In the genomic region with DNA sequence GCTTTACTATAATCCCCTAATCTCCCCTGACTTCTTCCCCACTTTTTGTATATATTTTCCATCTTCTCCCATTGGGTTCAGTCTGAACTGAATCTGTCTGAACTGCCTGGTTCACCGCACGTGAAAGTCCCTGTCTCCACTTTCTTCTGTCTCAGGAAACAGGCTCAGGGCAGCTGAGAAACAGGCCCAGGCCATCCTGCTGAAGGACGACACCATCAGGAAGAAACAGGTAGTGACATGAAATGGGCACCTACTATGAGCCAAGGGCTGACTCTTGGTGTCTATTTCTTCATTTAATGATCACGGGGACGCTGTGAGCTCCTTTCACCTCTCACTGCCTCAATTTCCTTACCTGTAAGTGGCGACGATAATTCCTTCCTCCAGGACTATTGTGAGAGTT, we compare ENCODE assay signal across 1 cellular context.
TF ChIP-seq lines count a peak whose summit lies in the region.

No MANE protein-coding gene starts in this region.

TF ChIP-seq in HepG2, 621 proteins besides CTCF, POLR2A, EP300 and RAD21:
- TF ChIP-seq, protein P1, sequence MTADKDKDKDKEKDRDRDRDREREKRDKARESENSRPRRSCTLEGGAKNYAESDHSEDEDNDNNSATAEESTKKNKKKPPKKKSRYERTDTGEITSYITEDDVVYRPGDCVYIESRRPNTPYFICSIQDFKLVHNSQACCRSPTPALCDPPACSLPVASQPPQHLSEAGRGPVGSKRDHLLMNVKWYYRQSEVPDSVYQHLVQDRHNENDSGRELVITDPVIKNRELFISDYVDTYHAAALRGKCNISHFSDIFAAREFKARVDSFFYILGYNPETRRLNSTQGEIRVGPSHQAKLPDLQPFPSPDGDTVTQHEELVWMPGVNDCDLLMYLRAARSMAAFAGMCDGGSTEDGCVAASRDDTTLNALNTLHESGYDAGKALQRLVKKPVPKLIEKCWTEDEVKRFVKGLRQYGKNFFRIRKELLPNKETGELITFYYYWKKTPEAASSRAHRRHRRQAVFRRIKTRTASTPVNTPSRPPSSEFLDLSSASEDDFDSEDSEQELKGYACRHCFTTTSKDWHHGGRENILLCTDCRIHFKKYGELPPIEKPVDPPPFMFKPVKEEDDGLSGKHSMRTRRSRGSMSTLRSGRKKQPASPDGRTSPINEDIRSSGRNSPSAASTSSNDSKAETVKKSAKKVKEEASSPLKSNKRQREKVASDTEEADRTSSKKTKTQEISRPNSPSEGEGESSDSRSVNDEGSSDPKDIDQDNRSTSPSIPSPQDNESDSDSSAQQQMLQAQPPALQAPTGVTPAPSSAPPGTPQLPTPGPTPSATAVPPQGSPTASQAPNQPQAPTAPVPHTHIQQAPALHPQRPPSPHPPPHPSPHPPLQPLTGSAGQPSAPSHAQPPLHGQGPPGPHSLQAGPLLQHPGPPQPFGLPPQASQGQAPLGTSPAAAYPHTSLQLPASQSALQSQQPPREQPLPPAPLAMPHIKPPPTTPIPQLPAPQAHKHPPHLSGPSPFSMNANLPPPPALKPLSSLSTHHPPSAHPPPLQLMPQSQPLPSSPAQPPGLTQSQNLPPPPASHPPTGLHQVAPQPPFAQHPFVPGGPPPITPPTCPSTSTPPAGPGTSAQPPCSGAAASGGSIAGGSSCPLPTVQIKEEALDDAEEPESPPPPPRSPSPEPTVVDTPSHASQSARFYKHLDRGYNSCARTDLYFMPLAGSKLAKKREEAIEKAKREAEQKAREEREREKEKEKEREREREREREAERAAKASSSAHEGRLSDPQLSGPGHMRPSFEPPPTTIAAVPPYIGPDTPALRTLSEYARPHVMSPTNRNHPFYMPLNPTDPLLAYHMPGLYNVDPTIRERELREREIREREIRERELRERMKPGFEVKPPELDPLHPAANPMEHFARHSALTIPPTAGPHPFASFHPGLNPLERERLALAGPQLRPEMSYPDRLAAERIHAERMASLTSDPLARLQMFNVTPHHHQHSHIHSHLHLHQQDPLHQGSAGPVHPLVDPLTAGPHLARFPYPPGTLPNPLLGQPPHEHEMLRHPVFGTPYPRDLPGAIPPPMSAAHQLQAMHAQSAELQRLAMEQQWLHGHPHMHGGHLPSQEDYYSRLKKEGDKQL (CRISPR knock-in tag; IDR thresholded peaks at IDR 0.05; ENCODE audit: low read depth): no peak
- peak; percentile 77; the same call in 1 of the 2 replicates for TF ChIP-seq ZKSCAN1 (IDR thresholded peaks at IDR 0.05; ENCODE audit: low read length)
